25 cellular contexts compared by ENCODE assay signal in the genomic region with DNA sequence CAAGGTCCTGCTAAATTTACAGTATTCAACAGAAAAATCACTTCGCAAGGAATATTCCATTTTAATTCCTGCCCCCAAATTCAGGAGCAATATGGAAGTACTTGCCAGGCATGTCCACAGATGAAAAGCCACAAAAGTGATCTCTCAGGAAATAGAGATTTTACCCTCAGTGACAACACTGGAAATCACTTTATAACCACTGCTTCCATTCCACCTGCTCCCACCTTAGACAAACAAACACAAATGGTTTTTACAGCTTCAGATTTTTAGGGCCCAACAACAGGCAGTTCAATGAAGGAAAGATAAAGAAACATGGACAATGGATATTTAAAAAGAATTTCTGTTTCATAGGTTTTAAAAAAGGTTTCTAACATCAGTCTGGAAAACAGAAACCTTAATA.
"Had no signal": no experiment of that assay in that cellular context is flagged by ENCODE, and none has a peak within 500 bp of the region (broad histone marks: within the 10 kb centered on the region; RNA-seq: fewer than 3 reads in every experiment).

No MANE protein-coding gene starts in this region.

- DNase-seq: heart right ventricle; hippocampal formation; kidney glomerular epithelial cell; left cardiac atrium; left lung; lower lobe of right lung; mammary epithelial cell; mesenchymal stem cell; naive B cell; natural killer cell; nephron progenitor cell; occipital lobe; psoas muscle; right lobe of liver; stimulated activated CD4-positive, alpha-beta T cell treated with anti-CD3 and anti-CD28 coated beads, Interleukin-12 subunit alpha, Interleukin-12 subunit beta, amount 100 ng/mL, for 4 hours; stimulated activated CD4-positive, alpha-beta T cell treated with anti-CD3 and anti-CD28 coated beads, Interleukin-15, amount 100 ng/mL, for 24 hours; stimulated activated CD4-positive, alpha-beta T cell treated with anti-CD3 and anti-CD28 coated beads, Interleukin-2, amount 100 ng/mL, for 24 hours; stimulated activated CD4-positive, alpha-beta T cell treated with anti-CD3 and anti-CD28 coated beads, Interleukin-4, amount 100 ng/mL, for 1 hour; stimulated activated naive B cell treated with anti-CD40 and anti-IgM and Interleukin-4, amounts not matched to agents 10 μg/mL and 1 μg/mL and 100 μg/mL, for 72 hours; stimulated activated naive CD8-positive, alpha-beta T cell treated with anti-CD3 and anti-CD28 coated beads, Interleukin-15, Interleukin-2, amounts not matched to agents 100 U/mL and 50 U/mL, for 24 hours; stomach; testis; thyroid gland; transverse colon; upper lobe of left lung had no signal

- ATAC-seq: heart right ventricle; left cardiac atrium; left lung; lower lobe of right lung; natural killer cell; psoas muscle; right lobe of liver; stimulated activated naive B cell treated with anti-CD40 and anti-IgM and Interleukin-4, amounts not matched to agents 10 μg/mL and 1 μg/mL and 100 μg/mL, for 72 hours; stimulated activated naive CD8-positive, alpha-beta T cell treated with anti-CD3 and anti-CD28 coated beads, Interleukin-15, Interleukin-2, amounts not matched to agents 100 U/mL and 50 U/mL, for 24 hours had no signal
